In genomic region chr2:30355306-30355705, GRCh38 we compare ENCODE assay signal across 27 cellular contexts.
"Had no signal": no experiment of that assay in that cellular context is flagged by ENCODE, and none has a peak within 500 bp of the region (broad histone marks: within the 10 kb centered on the region; RNA-seq: fewer than 3 reads in every experiment).

No MANE protein-coding gene starts in this region.

- H3K4me1 ChIP-seq: SJSA1 had no signal

- H3K27ac ChIP-seq: ascending aorta, body of pancreas, SJSA1 had no signal

- H3K36me3 ChIP-seq: ascending aorta, MG63, SJSA1 had no signal

- H3K4me3 ChIP-seq: ascending aorta, body of pancreas, MG63, SJSA1 had no signal

- DNase-seq: activated B cell treated with CpG ODN at 0.5 μM for 24 hours; activated CD4-positive, alpha-beta memory T cell treated with anti-CD3 and anti-CD28 coated beads for 36 hours; activated CD4-positive, alpha-beta T cell treated with anti-CD3 and anti-CD28 coated beads, Interleukin-2, amount 10 ng/mL, durations not matched to agents 7 days and 5 days; activated T-cell treated with anti-CD3 and anti-CD28 coated beads for 4 hours; activated T-cell treated with anti-CD3 and anti-CD28 coated beads, Interleukin-2, amount 50 U/mL, for 48 hours; amniotic stem cell; body of pancreas; central memory CD4-positive, alpha-beta T cell; MG63; MV-4-11; NCI-H1092 treated with DMSO at 0.1 percent for 48 hours; NCI-H1417 treated with DMSO at 0.1 percent for 48 hours; NCI-H1694; NCI-H2029; NCI-H345; NCI-H510A treated with DMSO at 0.1 percent for 48 hours; NCI-H69; NK-92 treated with Interleukin-12 subunit alpha and Interleukin-12 subunit beta, amount 100 ng/mL, for 24 hours; OCI-M1; RPMI8226; SW 1271 had no signal

- H3K27me3 ChIP-seq: ascending aorta, body of pancreas, MG63, SJSA1 had no signal

- ATAC-seq: activated T-helper 17 cell treated with anti-CD3 and anti-CD28 coated beads, Interleukin-2, amount 50 U/mL, for 72 hours; body of pancreas; Panc1; Right ventricle myocardium inferior; SK-N-SH treated with all-trans-retinoic acid at 6 μM for 48 hours had no signal

- H3K9me3 ChIP-seq: ascending aorta, body of pancreas, MG63, SJSA1 had no signal
